ENCODE assay signal across 1 cellular context in genomic region chr2:234676859-234677450, GRCh38.
TF ChIP-seq lines count a peak whose summit lies in the region.

No MANE protein-coding gene starts in this region.

TF ChIP-seq in HCT116, 20 proteins besides CTCF, POLR2A, EP300 and RAD21 (continued from another document):
- TF ChIP-seq ZBTB33 (IDR thresholded peaks at IDR 0.05; ENCODE audit: extremely low read depth, insufficient replicate concordance, low read length), result no peak
- no peak for TF ChIP-seq FOSL1 (IDR thresholded peaks at IDR 0.05; ENCODE audit: low read depth)
- no peak for TF ChIP-seq TCF7L2 (IDR thresholded peaks at IDR 0.05; ENCODE audit: borderline replicate concordance, extremely low read depth, insufficient read depth, insufficient read length)
- TF ChIP-seq YY1 (IDR thresholded peaks at IDR 0.05; ENCODE audit: extremely low read depth, insufficient replicate concordance, low read depth, low read length), result no peak
- TF ChIP-seq POLR2AphosphoS5 (IDR thresholded peaks at IDR 0.05; ENCODE audit: low read depth, low read length), result no peak
- TF ChIP-seq ZNF274 (IDR thresholded peaks at IDR 0.05; ENCODE audit: low read depth, low read length), result no peak
- no peak for TF ChIP-seq EGR1 (IDR thresholded peaks at IDR 0.05; ENCODE audit: low read depth)
- no peak for TF ChIP-seq MAX (IDR thresholded peaks at IDR 0.05)
- no peak for TF ChIP-seq SIN3A (IDR thresholded peaks at IDR 0.05; ENCODE audit: low read depth)
- no peak for TF ChIP-seq ZFX (IDR thresholded peaks at IDR 0.05)
- TF ChIP-seq ATF3 (IDR thresholded peaks at IDR 0.05), result no peak
- no peak for TF ChIP-seq CEBPB (IDR thresholded peaks at IDR 0.05; ENCODE audit: low read depth)
- TF ChIP-seq EZH2 (IDR thresholded peaks at IDR 0.05), result no peak
- TF ChIP-seq ELF1 (IDR thresholded peaks at IDR 0.05; ENCODE audit: borderline replicate concordance, low read depth), result no peak
- TF ChIP-seq EZH2phosphoT487 (IDR thresholded peaks at IDR 0.05; ENCODE audit: borderline replicate concordance), result no peak
- TF ChIP-seq JUND (IDR thresholded peaks at IDR 0.05), result no peak
- TF ChIP-seq, protein P1, sequence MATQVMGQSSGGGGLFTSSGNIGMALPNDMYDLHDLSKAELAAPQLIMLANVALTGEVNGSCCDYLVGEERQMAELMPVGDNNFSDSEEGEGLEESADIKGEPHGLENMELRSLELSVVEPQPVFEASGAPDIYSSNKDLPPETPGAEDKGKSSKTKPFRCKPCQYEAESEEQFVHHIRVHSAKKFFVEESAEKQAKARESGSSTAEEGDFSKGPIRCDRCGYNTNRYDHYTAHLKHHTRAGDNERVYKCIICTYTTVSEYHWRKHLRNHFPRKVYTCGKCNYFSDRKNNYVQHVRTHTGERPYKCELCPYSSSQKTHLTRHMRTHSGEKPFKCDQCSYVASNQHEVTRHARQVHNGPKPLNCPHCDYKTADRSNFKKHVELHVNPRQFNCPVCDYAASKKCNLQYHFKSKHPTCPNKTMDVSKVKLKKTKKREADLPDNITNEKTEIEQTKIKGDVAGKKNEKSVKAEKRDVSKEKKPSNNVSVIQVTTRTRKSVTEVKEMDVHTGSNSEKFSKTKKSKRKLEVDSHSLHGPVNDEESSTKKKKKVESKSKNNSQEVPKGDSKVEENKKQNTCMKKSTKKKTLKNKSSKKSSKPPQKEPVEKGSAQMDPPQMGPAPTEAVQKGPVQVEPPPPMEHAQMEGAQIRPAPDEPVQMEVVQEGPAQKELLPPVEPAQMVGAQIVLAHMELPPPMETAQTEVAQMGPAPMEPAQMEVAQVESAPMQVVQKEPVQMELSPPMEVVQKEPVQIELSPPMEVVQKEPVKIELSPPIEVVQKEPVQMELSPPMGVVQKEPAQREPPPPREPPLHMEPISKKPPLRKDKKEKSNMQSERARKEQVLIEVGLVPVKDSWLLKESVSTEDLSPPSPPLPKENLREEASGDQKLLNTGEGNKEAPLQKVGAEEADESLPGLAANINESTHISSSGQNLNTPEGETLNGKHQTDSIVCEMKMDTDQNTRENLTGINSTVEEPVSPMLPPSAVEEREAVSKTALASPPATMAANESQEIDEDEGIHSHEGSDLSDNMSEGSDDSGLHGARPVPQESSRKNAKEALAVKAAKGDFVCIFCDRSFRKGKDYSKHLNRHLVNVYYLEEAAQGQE (IDR thresholded peaks at IDR 0.05; ENCODE audit: low read depth), result no peak
